Comparison of ENCODE assay signal across 15 cellular contexts in genomic region chr11:118247041-118247440, GRCh38. TPM values are rescaled to one million over a fixed set of nuclear protein-coding genes. Genes with fewer than 3 reads are reported as not detected.
DNase-seq lines count a peak whose midpoint lies in the region; ATAC-seq and TF ChIP-seq lines count a peak whose summit lies in the region.
"Had no signal": no experiment of that assay in that cellular context is flagged by ENCODE, and none has a peak within 500 bp of the region (broad histone marks: within the 10 kb centered on the region; RNA-seq: fewer than 3 reads in every experiment).

No MANE protein-coding gene starts in this region.

- CTCF ChIA-PET in activated naive CD4-positive, alpha-beta T cell treated with anti-CD3 and anti-CD28 coated beads, Interleukin-2, amount 10 ng/mL, durations not matched to agents 7 days and 5 days (lab: Charles Lee): interaction anchor here (0.7 to 2.8 kb wide), 8 partner anchors 14 to 49 kb away, joined by 3 to 17 read pairs (median 8); partner anchors contain the start of genes JAML and MPZL2

- no peaks in the 10 kb centered on the region for H3K36me3 ChIP-seq in right lobe of liver
- no peaks in the 10 kb centered on the region for H3K36me3 ChIP-seq in vagina
- H3K36me3 ChIP-seq: Peyer's patch had no signal

- peaks cover 0 to 14% (median 0%) of the 10 kb centered on the region in 4 donors for H3K4me1 ChIP-seq in right lobe of liver
- peaks cover 10% of the 10 kb centered on the region for H3K4me1 ChIP-seq in vagina

- TF ChIP-seq CTCF in right lobe of liver (IDR thresholded peaks at IDR 0.05): peak in 2 of 4 donors; percentile 25 to 31
- no peak for TF ChIP-seq CTCF in vagina (IDR thresholded peaks at IDR 0.05)

- peaks cover 4 to 5% of the 10 kb centered on the region in 2 donors for H3K9me3 Mint-ChIP-seq in activated naive CD4-positive, alpha-beta T cell treated with anti-CD3 and anti-CD28 coated beads, Interleukin-2, amount 50 U/mL, for 72 hours
- H3K9me3 Mint-ChIP-seq in activated naive CD4-positive, alpha-beta T cell treated with anti-CD3 and anti-CD28 coated beads, Interleukin-2, amount 10 ng/mL, durations not matched to agents 7 days and 5 days: no peaks in the 10 kb centered on the region
- H3K9me3 Mint-ChIP-seq in activated naive CD8-positive, alpha-beta T cell treated with anti-CD3 and anti-CD28 coated beads, Interleukin-2, amount 10 ng/mL, durations not matched to agents 7 days and 5 days: no peaks in the 10 kb centered on the region

- TF ChIP-seq POLR2A in right lobe of liver (IDR thresholded peaks at IDR 0.05) (peak; percentile 54), vagina (IDR thresholded peaks at IDR 0.05) (no peak)

- no peaks in the 10 kb centered on the region for H3K9me3 ChIP-seq in right lobe of liver
- H3K9me3 ChIP-seq in vagina: no peaks in the 10 kb centered on the region
- H3K9me3 ChIP-seq: Peyer's patch had no signal

- no peaks in the 10 kb centered on the region for H3K27me3 ChIP-seq in right lobe of liver
- no peaks in the 10 kb centered on the region for H3K27me3 ChIP-seq in vagina
- H3K27me3 ChIP-seq: Peyer's patch had no signal

- peaks cover 60% of the 10 kb centered on the region for H3K4me1 Mint-ChIP-seq in activated naive CD4-positive, alpha-beta T cell treated with anti-CD3 and anti-CD28 coated beads, Interleukin-2, amount 10 ng/mL, durations not matched to agents 7 days and 5 days
- peaks cover 56% of the 10 kb centered on the region for H3K4me1 Mint-ChIP-seq in activated naive CD8-positive, alpha-beta T cell treated with anti-CD3 and anti-CD28 coated beads, Interleukin-2, amount 10 ng/mL, durations not matched to agents 7 days and 5 days

- peaks cover 31 to 43% of the 10 kb centered on the region in 2 donors for H3K36me3 Mint-ChIP-seq in activated naive CD4-positive, alpha-beta T cell treated with anti-CD3 and anti-CD28 coated beads, Interleukin-2, amount 50 U/mL, for 72 hours
- H3K36me3 Mint-ChIP-seq in activated naive CD4-positive, alpha-beta T cell treated with anti-CD3 and anti-CD28 coated beads, Interleukin-2, amount 10 ng/mL, durations not matched to agents 7 days and 5 days: peaks cover 23% of the 10 kb centered on the region
- H3K36me3 Mint-ChIP-seq in activated naive CD8-positive, alpha-beta T cell treated with anti-CD3 and anti-CD28 coated beads, Interleukin-2, amount 10 ng/mL, durations not matched to agents 7 days and 5 days: peaks cover 18% of the 10 kb centered on the region

- H3K27me3 Mint-ChIP-seq in activated naive CD4-positive, alpha-beta T cell treated with anti-CD3 and anti-CD28 coated beads, Interleukin-2, amount 10 ng/mL, durations not matched to agents 7 days and 5 days: no peaks in the 10 kb centered on the region
- H3K27me3 Mint-ChIP-seq in activated naive CD8-positive, alpha-beta T cell treated with anti-CD3 and anti-CD28 coated beads, Interleukin-2, amount 10 ng/mL, durations not matched to agents 7 days and 5 days: no peaks in the 10 kb centered on the region

- POLR2A ChIA-PET in activated naive CD8-positive, alpha-beta T cell treated with anti-CD3 and anti-CD28 coated beads, Interleukin-2, amount 10 ng/mL, durations not matched to agents 7 days and 5 days (lab: Charles Lee): interaction anchor here (1.2 to 2.1 kb wide), 2 partner anchors 22 to 45 kb away, joined by 7 to 8 read pairs; partner anchors contain the start of gene JAML

- peak; percentile 15 to 67 for ATAC-seq in activated naive CD4-positive, alpha-beta T cell treated with anti-CD3 and anti-CD28 coated beads, Interleukin-2, amount 50 U/mL, for 72 hours
- ATAC-seq in activated naive CD8-positive, alpha-beta T cell treated with anti-CD3 and anti-CD28 coated beads, Interleukin-2, amount 10 ng/mL, durations not matched to agents 7 days and 5 days (ENCODE audit: low read depth): peak; percentile 24
- ATAC-seq in right lobe of liver: peak; percentile 81 to 91 (median 88)
- ATAC-seq: left ventricle myocardium superior had no signal

- 10% methylated on average over 1 of the region's 1 CpG for WGBS in right lobe of liver (ENCODE audit: insufficient coverage, low coverage, low lambda C conversion rate, missing lambda C conversion rate)

- H3K27ac ChIP-seq in right lobe of liver (peak overlapping the region; percentile 25 to 68 (median 48)), vagina (peak overlapping the region; percentile 59)

- peak overlapping the region; percentile 18 to 99 for H3K27ac Mint-ChIP-seq in activated naive CD4-positive, alpha-beta T cell treated with anti-CD3 and anti-CD28 coated beads, Interleukin-2, amount 50 U/mL, for 72 hours
- no peak overlapping the region for H3K27ac Mint-ChIP-seq in activated naive CD4-positive, alpha-beta T cell treated with anti-CD3 and anti-CD28 coated beads, Interleukin-2, amount 10 ng/mL, durations not matched to agents 7 days and 5 days
- H3K27ac Mint-ChIP-seq in activated naive CD8-positive, alpha-beta T cell treated with anti-CD3 and anti-CD28 coated beads, Interleukin-2, amount 10 ng/mL, durations not matched to agents 7 days and 5 days: peak overlapping the region; percentile 50

- DNase-seq in activated naive CD4-positive, alpha-beta T cell treated with anti-CD3 and anti-CD28 coated beads, Interleukin-2, amount 50 U/mL, for 72 hours (ENCODE audit: low spot score in 2 of 2): no peak
- DNase-seq in activated naive CD4-positive, alpha-beta T cell treated with anti-CD3 and anti-CD28 coated beads, Interleukin-2, amount 10 ng/mL, durations not matched to agents 7 days and 5 days: no peak
- DNase-seq in activated naive CD8-positive, alpha-beta T cell treated with anti-CD3 and anti-CD28 coated beads, Interleukin-2, amount 10 ng/mL, durations not matched to agents 7 days and 5 days: no peak
- DNase-seq in right lobe of liver: no peak
- DNase-seq in vagina (ENCODE audit: extremely low spot score in 2 of 2): no peak
- DNase-seq in HCEC 1CT: no peak
- no peak for DNase-seq in CD1c-positive myeloid dendritic cell (ENCODE audit: extremely low spot score)
- DNase-seq in NCI-H446 (lab: John Stamatoyannopoulos, UW): no peak
- DNase-seq: AML-193, GOT3, head of caudate nucleus, left ventricle myocardium superior, NCI-H345, Peyer's patch had no signal

- no peak overlapping the region for H3K4me3 Mint-ChIP-seq in activated naive CD4-positive, alpha-beta T cell treated with anti-CD3 and anti-CD28 coated beads, Interleukin-2, amount 10 ng/mL, durations not matched to agents 7 days and 5 days
- H3K4me3 Mint-ChIP-seq in activated naive CD8-positive, alpha-beta T cell treated with anti-CD3 and anti-CD28 coated beads, Interleukin-2, amount 10 ng/mL, durations not matched to agents 7 days and 5 days: no peak overlapping the region

- H3K4me3 ChIP-seq in right lobe of liver: no peak overlapping the region
- H3K4me3 ChIP-seq in vagina: no peak overlapping the region
- H3K4me3 ChIP-seq: Peyer's patch had no signal

- intact Hi-C loops in right lobe of liver (cut with DNase I) (no loop called here), vagina (cut with DNase I) (no loop called here)

RNA-seq across cellular contexts. Expression of gene MPZL3, which starts 5.1 kb away (rescaled TPM):
- total RNA-seq in activated naive CD4-positive, alpha-beta T cell treated with anti-CD3 and anti-CD28 coated beads, Interleukin-2, amount 50 U/mL, for 72 hours: 10 to 100 TPM; 35.0 to 93.0 TPM
- 10 to 100 TPM; 24.5 to 29.8 TPM for total RNA-seq in activated naive CD8-positive, alpha-beta T cell treated with anti-CD3 and anti-CD28 coated beads, Interleukin-2, amount 10 ng/mL, durations not matched to agents 7 days and 5 days
- total RNA-seq in right lobe of liver (1 to 10 TPM; 2.7 to 9.3 (median 6.8) TPM), vagina (9.1 TPM)

RNA-seq across cellular contexts. Expression of gene MPZL2, which starts 17.1 kb away (rescaled TPM):
- total RNA-seq in activated naive CD4-positive, alpha-beta T cell treated with anti-CD3 and anti-CD28 coated beads, Interleukin-2, amount 50 U/mL, for 72 hours: 10 to 100 TPM; 39.4 to 64.1 TPM
- total RNA-seq in activated naive CD8-positive, alpha-beta T cell treated with anti-CD3 and anti-CD28 coated beads, Interleukin-2, amount 10 ng/mL, durations not matched to agents 7 days and 5 days: 1 to 10 TPM; 8.2 to 9.2 TPM
- total RNA-seq in right lobe of liver (10 to 100 TPM; 13.0 to 32.4 (median 21.2) TPM), vagina (165 TPM)
- total RNA-seq: osteocyte had no signal

RNA-seq across cellular contexts. Expression of gene JAML, which starts 22.2 kb away (rescaled TPM):
- total RNA-seq in activated naive CD4-positive, alpha-beta T cell treated with anti-CD3 and anti-CD28 coated beads, Interleukin-2, amount 50 U/mL, for 72 hours: 100 to 1,000 TPM; 125 to 239 TPM
- total RNA-seq in activated naive CD8-positive, alpha-beta T cell treated with anti-CD3 and anti-CD28 coated beads, Interleukin-2, amount 10 ng/mL, durations not matched to agents 7 days and 5 days: 100 to 1,000 TPM; 181 to 189 TPM
- 1 to 10 TPM; 1.5 to 9.1 (median 3.2) TPM for total RNA-seq in right lobe of liver
- total RNA-seq in vagina: 17.2 TPM
- total RNA-seq: osteocyte had no signal

RNA-seq across cellular contexts. Expression of gene CD3E, which starts 57.5 kb away (rescaled TPM):
- 100 to 1,000 TPM; 371 to 455 TPM for total RNA-seq in activated naive CD4-positive, alpha-beta T cell treated with anti-CD3 and anti-CD28 coated beads, Interleukin-2, amount 50 U/mL, for 72 hours
- 100 to 1,000 TPM; 607 to 630 TPM for total RNA-seq in activated naive CD8-positive, alpha-beta T cell treated with anti-CD3 and anti-CD28 coated beads, Interleukin-2, amount 10 ng/mL, durations not matched to agents 7 days and 5 days
- total RNA-seq in right lobe of liver (1 to 10 TPM in 2 of 6 experiments, under 1 TPM in 4; 0.55 to 1.5 (median 0.90) TPM), vagina (6.9 TPM)
- total RNA-seq: osteocyte had no signal

Comparison
In these comparisons a context has a peak if more than half of its experiments do, and no peak if none do; other contexts are left out.
1. ATAC-seq: peak in every context shown above with its lines; median percentile 88 in right lobe of liver; 41 in activated naive CD4-positive, alpha-beta T cell treated with anti-CD3 and anti-CD28 coated beads, Interleukin-2, amount 50 U/mL, for 72 hours; 24 in activated naive CD8-positive, alpha-beta T cell treated with anti-CD3 and anti-CD28 coated beads, Interleukin-2, amount 10 ng/mL, durations not matched to agents 7 days and 5 days.